1 cellular context compared by ENCODE assay signal in genomic region chr9:89680547-89681467, GRCh38.
TF ChIP-seq lines count a peak whose summit lies in the region.

No MANE protein-coding gene starts in this region.

TF ChIP-seq in GM12878, 131 proteins besides CTCF, POLR2A, EP300 and RAD21:
- TF ChIP-seq ATF7 (IDR thresholded peaks at IDR 0.05; ENCODE audit: low read depth) (0 out of 2 replicates have a peak, but pooled peaks have one; percentile 16), NR2C1 (IDR thresholded peaks at IDR 0.05) (no peak), EED (IDR thresholded peaks at IDR 0.05; ENCODE audit: low read depth) (0 out of 2 replicates have a peak, but pooled peaks have one; percentile 36), IKZF1 (conservative IDR thresholded peaks at IDR 0.05) (0 out of 2 replicates have a peak, but pooled peaks have one; percentile 26), ZBTB40 (IDR thresholded peaks at IDR 0.05; ENCODE audit: borderline replicate concordance) (no peak), BHLHE40 (IDR thresholded peaks at IDR 0.05; ENCODE audit: borderline replicate concordance in 1 of 2, low read depth in 2 of 2, low read length in 1 of 2) (peak in 1 of 2 experiments; percentile 17; a peak in 1 of 4 replicates), IKZF2 (IDR thresholded peaks at IDR 0.05) (0 out of 4 replicates have a peak, but pooled peaks of 1 of the 2 experiments have one; percentile 32), ZNF384 (IDR thresholded peaks at IDR 0.05; ENCODE audit: borderline replicate concordance, low read depth, low read length) (peak; percentile 75), REST (IDR thresholded peaks at IDR 0.05; ENCODE audit: low read depth, low read length) (no peak)
